In genomic region chr2:112230371-112230770, GRCh38 we compare ENCODE assay signal across 24 cellular contexts.
"Had no signal": no experiment of that assay in that cellular context is flagged by ENCODE, and none has a peak within 500 bp of the region (broad histone marks: within the 10 kb centered on the region; RNA-seq: fewer than 3 reads in every experiment).

No MANE protein-coding gene starts in this region.

- H3K4me3 ChIP-seq: left ventricle myocardium inferior, mucosa of descending colon, ovary, right atrium auricular region, skin epidermis, suprapubic skin, thoracic aorta, tibial artery, upper lobe of right lung had no signal

- DNase-seq: hypothalamus; immature natural killer cell; islet precursor cell; left ventricle myocardium inferior; midbrain; mucosa of descending colon; naive thymus-derived CD4-positive, alpha-beta T cell; ovary; stimulated activated CD4-positive, alpha-beta T cell treated with anti-CD3 and anti-CD28 coated beads, Interleukin-4, amount 100 ng/mL, for 24 hours; stimulated activated naive CD4-positive, alpha-beta T cell; tibial artery; trophoblast cell; upper lobe of right lung had no signal

- H3K4me1 ChIP-seq: left ventricle myocardium inferior, right atrium auricular region, suprapubic skin, upper lobe of right lung had no signal

- H3K4me1 Mint-ChIP-seq: immature natural killer cell; memory B cell; stimulated activated effector memory CD8-positive, alpha-beta T cell treated with anti-CD3 and anti-CD28 coated beads, Interleukin-12 subunit alpha, Interleukin-12 subunit beta, amount 100 ng/mL, for 72 hours had no signal

- H3K4me3 Mint-ChIP-seq: immature natural killer cell; memory B cell; naive thymus-derived CD4-positive, alpha-beta T cell; natural killer cell treated with Interleukin-12 subunit alpha and Interleukin-12 subunit beta and Interleukin-15 and Interleukin-18, amount 100 ng/mL, for 72 hours; stimulated activated effector memory CD8-positive, alpha-beta T cell treated with anti-CD3 and anti-CD28 coated beads, Interleukin-12 subunit alpha, Interleukin-12 subunit beta, amount 100 ng/mL, for 72 hours; stimulated activated naive CD8-positive, alpha-beta T cell treated with anti-CD3 and anti-CD28 coated beads, Interleukin-15, Interleukin-2, amounts not matched to agents 100 ng/mL and 50 ng/mL, for 24 hours had no signal

- H3K9me3 Mint-ChIP-seq: immature natural killer cell; natural killer cell treated with Interleukin-12 subunit alpha and Interleukin-12 subunit beta and Interleukin-15 and Interleukin-18, amount 100 ng/mL, for 72 hours; stimulated activated effector memory CD8-positive, alpha-beta T cell treated with anti-CD3 and anti-CD28 coated beads, Interleukin-12 subunit alpha, Interleukin-12 subunit beta, amount 100 ng/mL, for 72 hours; stimulated activated naive CD8-positive, alpha-beta T cell treated with anti-CD3 and anti-CD28 coated beads, Interleukin-15, Interleukin-2, amounts not matched to agents 100 ng/mL and 50 ng/mL, for 24 hours had no signal

- H3K36me3 ChIP-seq: ovary had no signal

- H3K27me3 Mint-ChIP-seq: memory B cell; naive thymus-derived CD4-positive, alpha-beta T cell; natural killer cell treated with Interleukin-12 subunit alpha and Interleukin-12 subunit beta and Interleukin-15 and Interleukin-18, amount 100 ng/mL, for 72 hours; progenitor cell of endocrine pancreas; stimulated activated naive CD8-positive, alpha-beta T cell treated with anti-CD3 and anti-CD28 coated beads, Interleukin-15, Interleukin-2, amounts not matched to agents 100 ng/mL and 50 ng/mL, for 24 hours had no signal

- H3K27ac Mint-ChIP-seq: immature natural killer cell; memory B cell; natural killer cell treated with Interleukin-12 subunit alpha and Interleukin-12 subunit beta and Interleukin-15 and Interleukin-18, amount 100 ng/mL, for 72 hours; progenitor cell of endocrine pancreas; stimulated activated naive CD8-positive, alpha-beta T cell treated with anti-CD3 and anti-CD28 coated beads, Interleukin-15, Interleukin-2, amounts not matched to agents 100 ng/mL and 50 ng/mL, for 24 hours had no signal

- ATAC-seq: mucosa of descending colon; naive thymus-derived CD4-positive, alpha-beta T cell; natural killer cell treated with Interleukin-12 subunit alpha and Interleukin-12 subunit beta and Interleukin-15 and Interleukin-18, amount 100 ng/mL, for 72 hours; sciatic nerve; stimulated activated effector memory CD8-positive, alpha-beta T cell treated with anti-CD3 and anti-CD28 coated beads, Interleukin-12 subunit alpha, Interleukin-12 subunit beta, amount 100 ng/mL, for 72 hours; upper lobe of right lung had no signal

- H3K27ac ChIP-seq: left ventricle myocardium inferior, ovary, right atrium auricular region, skin epidermis, suprapubic skin, thoracic aorta, tibial artery, upper lobe of right lung had no signal

- H3K9me3 ChIP-seq: left ventricle myocardium inferior, mucosa of descending colon, ovary, right atrium auricular region, suprapubic skin, thoracic aorta, tibial artery, upper lobe of right lung had no signal

- FAIRE-seq: urothelium cell line had no signal

- H3K27me3 ChIP-seq: ovary, right atrium auricular region, suprapubic skin, tibial artery, upper lobe of right lung had no signal
